Comparison of ENCODE assay signal across 13 cellular contexts in the genomic region with DNA sequence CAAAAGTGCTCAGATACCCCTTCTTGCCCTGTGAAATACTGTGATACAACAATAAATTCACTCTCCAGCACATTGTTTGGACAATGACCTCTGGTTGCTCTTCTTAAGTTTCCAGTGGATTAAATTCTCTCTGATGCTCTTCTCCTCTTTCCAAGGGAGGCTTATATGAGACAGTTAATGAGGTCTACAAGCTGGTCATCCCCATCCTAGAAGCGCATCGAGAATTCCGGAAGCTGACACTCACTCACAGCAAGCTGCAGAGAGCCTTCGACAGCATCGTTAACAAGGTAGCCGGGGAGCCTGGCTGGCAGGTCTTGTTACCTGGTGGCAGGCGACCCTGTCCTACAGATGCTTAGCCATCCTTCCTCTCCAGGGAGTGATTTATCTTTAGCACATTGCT.
"Had no signal": no experiment of that assay in that cellular context is flagged by ENCODE, and none has a peak within 500 bp of the region (broad histone marks: within the 10 kb centered on the region; RNA-seq: fewer than 3 reads in every experiment).

No MANE protein-coding gene starts in this region.

- H3K27me3 Mint-ChIP-seq: activated T-cell treated with anti-CD3 and anti-CD28 coated beads, Interleukin-2, amount 50 U/mL, for 24 hours; naive thymus-derived CD4-positive, alpha-beta T cell had no signal

- ATAC-seq: naive thymus-derived CD4-positive, alpha-beta T cell had no signal

- H3K9me3 Mint-ChIP-seq: activated T-cell treated with anti-CD3 and anti-CD28 coated beads, Interleukin-2, amount 50 U/mL, for 24 hours; naive thymus-derived CD4-positive, alpha-beta T cell had no signal

- H3K4me3 Mint-ChIP-seq: activated T-cell treated with anti-CD3 and anti-CD28 coated beads, Interleukin-2, amount 50 U/mL, for 24 hours; naive thymus-derived CD4-positive, alpha-beta T cell had no signal

- H3K27ac Mint-ChIP-seq: activated T-cell treated with anti-CD3 and anti-CD28 coated beads, Interleukin-2, amount 50 U/mL, for 24 hours had no signal

- DNase-seq: activated CD4-positive, alpha-beta T cell treated with anti-CD3 and anti-CD28 coated beads, Interleukin-2, amount 50 U/mL, for 1 hour; activated CD4-positive, CD25-positive, alpha-beta regulatory T cell; activated effector memory CD4-positive, alpha-beta T cell treated with anti-CD3 and anti-CD28 coated beads, Interleukin-2, amount 50 U/mL, for 16 hours; activated T-cell treated with anti-CD3 and anti-CD28 coated beads, Interleukin-2, amount 50 U/mL, for 24 hours; dorsolateral prefrontal cortex; left ventricle myocardium inferior; naive thymus-derived CD4-positive, alpha-beta T cell; nucleus accumbens; posterior cingulate gyrus; retina; stimulated activated naive CD4-positive, alpha-beta T cell treated with Interleukin-2 at 50 U/mL for 16 hours; substantia nigra; uterus had no signal
